25 cellular contexts compared by ENCODE assay signal in genomic region chr14:38291681-38292459, GRCh38. TPM values are rescaled to one million over a fixed set of nuclear protein-coding genes. Genes with fewer than 3 reads are reported as not detected.
DNase-seq lines count a peak whose midpoint lies in the region; ATAC-seq, FAIRE-seq and TF ChIP-seq lines count a peak whose summit lies in the region.
"Had no signal": no experiment of that assay in that cellular context is flagged by ENCODE, and none has a peak within 500 bp of the region (broad histone marks: within the 10 kb centered on the region; RNA-seq: fewer than 3 reads in every experiment).

No MANE protein-coding gene starts in this region.

- H2AFZ ChIP-seq in astrocyte (ENCODE audit: low read depth, low read length) = no peak overlapping the region

- peak overlapping the region; percentile 26 for H3K9ac ChIP-seq in astrocyte (ENCODE audit: low read length)

- no peak for ATAC-seq in GM21717 (IDR thresholded peaks at IDR 0.05; ENCODE audit: unreplicated experiment)
- ATAC-seq: natural killer cell had no signal

- H3K27ac Mint-ChIP-seq in astrocyte (ENCODE audit: unreplicated experiment) = no peak overlapping the region
- H3K27ac Mint-ChIP-seq in chondrocyte (ENCODE audit: unreplicated experiment) = no peak overlapping the region
- H3K27ac Mint-ChIP-seq: activated naive CD8-positive, alpha-beta T cell treated with anti-CD3 and anti-CD28 coated beads, Interleukin-2, amount 10 ng/mL, durations not matched to agents 7 days and 5 days; activated T-helper 2 cell treated with anti-CD3 and anti-CD28 coated beads, Interferon-gamma antibody, Interleukin-2, Interleukin-4, amounts not matched to agents 10 μg/mL and 5 μg/mL and 100 μg/mL, durations not matched to agents 14 hours and 24 hours and 36 hours; CD4-positive, alpha-beta memory T cell; natural killer cell had no signal

- H3K27ac ChIP-seq in 22Rv1 (peak overlapping the region; percentile 32; the same call in 1 of the 2 replicates), astrocyte (ENCODE audit: low read depth, low read length) (peak overlapping the region; percentile 74)
- H3K27ac ChIP-seq: RWPE1, vagina had no signal

- H3K4me3 ChIP-seq in astrocyte (ENCODE audit: insufficient read depth, low read depth, low read length) (no peak overlapping the region), lower leg skin (ENCODE audit: low read depth, poor library complexity, severe bottlenecking) (no peak overlapping the region)
- H3K4me3 ChIP-seq: lung, spleen, vagina had no signal

- no peaks in the 10 kb centered on the region for H3K27me3 ChIP-seq in astrocyte (ENCODE audit: insufficient read depth, low read length)
- H3K27me3 ChIP-seq: spleen, vagina had no signal

- H3K79me2 ChIP-seq in astrocyte (ENCODE audit: insufficient read depth, low read length) = no peaks in the 10 kb centered on the region

- TF ChIP-seq CTCF in 22Rv1 (IDR thresholded peaks at IDR 0.05) (no peak), astrocyte (IDR thresholded peaks at IDR 0.05; ENCODE audit: insufficient read depth, low read depth, low read length) (no peak), lower leg skin (IDR thresholded peaks at IDR 0.05) (no peak), chondrocyte (IDR thresholded peaks at IDR 0.05) (no peak)

- peak overlapping the region; percentile 19 for H3K4me2 ChIP-seq in astrocyte (ENCODE audit: low read length)

- no peaks in the 10 kb centered on the region for H3K9me3 ChIP-seq in astrocyte (ENCODE audit: insufficient read depth, low read depth, low read length)
- H3K9me3 ChIP-seq: spleen, vagina had no signal

- intact Hi-C loops in lower leg skin (cut with DNase I; ENCODE audit: low total_unique reads) = no loop called here

- peaks cover 22% of the 10 kb centered on the region for H3K4me1 ChIP-seq in astrocyte (ENCODE audit: insufficient read depth, low read length)
- H3K4me1 ChIP-seq: vagina had no signal

- H3K27me3 Mint-ChIP-seq in astrocyte (ENCODE audit: low read depth, unreplicated experiment) = no peaks in the 10 kb centered on the region
- H3K27me3 Mint-ChIP-seq in chondrocyte (ENCODE audit: low read depth) = no peaks in the 10 kb centered on the region
- H3K27me3 Mint-ChIP-seq: activated naive CD8-positive, alpha-beta T cell treated with anti-CD3 and anti-CD28 coated beads, Interleukin-2, amount 10 ng/mL, durations not matched to agents 7 days and 5 days had no signal

- no peak for FAIRE-seq in astrocyte (lab: Jason Lieb, UNC)

- H3K4me3 Mint-ChIP-seq in astrocyte (ENCODE audit: unreplicated experiment) = no peak overlapping the region
- no peak overlapping the region for H3K4me3 Mint-ChIP-seq in chondrocyte (ENCODE audit: unreplicated experiment)
- H3K4me3 Mint-ChIP-seq: activated naive CD8-positive, alpha-beta T cell treated with anti-CD3 and anti-CD28 coated beads, Interleukin-2, amount 10 ng/mL, durations not matched to agents 7 days and 5 days; CD4-positive, alpha-beta memory T cell; natural killer cell had no signal

- H3K9me3 Mint-ChIP-seq in astrocyte (ENCODE audit: unreplicated experiment) (peaks cover 3% of the 10 kb centered on the region), chondrocyte (ENCODE audit: low read depth) (no peaks in the 10 kb centered on the region)
- H3K9me3 Mint-ChIP-seq: activated T-helper 2 cell treated with anti-CD3 and anti-CD28 coated beads, Interferon-gamma antibody, Interleukin-2, Interleukin-4, amounts not matched to agents 10 μg/mL and 5 μg/mL and 100 μg/mL, durations not matched to agents 14 hours and 24 hours and 36 hours had no signal

- no peak for TF ChIP-seq POLR2A in lower leg skin (IDR thresholded peaks at IDR 0.05)

- no peaks in the 10 kb centered on the region for H4K20me1 ChIP-seq in astrocyte (ENCODE audit: insufficient read depth, low read length)

- DNase-seq in HCEC 1CT (peak; percentile 59), astrocyte (ENCODE audit: low read depth) (peak; percentile 62), lung microvascular endothelial cell (ENCODE audit: low read depth in 2 of 2) (peak; percentile 31 to 57), lower leg skin (ENCODE audit: low spot score in 2 of 2) (no peak), putamen (ENCODE audit: low spot score) (no peak), chondrocyte (ENCODE audit: low spot score) (no peak)
- DNase-seq: activated naive CD8-positive, alpha-beta T cell treated with anti-CD3 and anti-CD28 coated beads, Interleukin-2, amount 10 ng/mL, durations not matched to agents 7 days and 5 days; CD4-positive, alpha-beta memory T cell; central memory CD4-positive, alpha-beta T cell; DMS153; effector CD8-positive, alpha-beta T cell; MV-4-11; natural killer cell; NCI-H187; NCI-H446; NK-92 treated with Interleukin-12 subunit alpha and Interleukin-12 subunit beta, amount 100 ng/mL, for 24 hours; posterior cingulate gyrus; spleen; stimulated activated CD4-positive, alpha-beta T cell treated with anti-CD3 and anti-CD28 coated beads, Interleukin-4, amount 100 ng/mL, for 4 hours had no signal

- peaks cover 18% of the 10 kb centered on the region for H3K4me1 Mint-ChIP-seq in astrocyte (ENCODE audit: low read depth, unreplicated experiment)
- H3K4me1 Mint-ChIP-seq in chondrocyte (ENCODE audit: low read depth) = no peaks in the 10 kb centered on the region
- H3K4me1 Mint-ChIP-seq: activated naive CD8-positive, alpha-beta T cell treated with anti-CD3 and anti-CD28 coated beads, Interleukin-2, amount 10 ng/mL, durations not matched to agents 7 days and 5 days; CD4-positive, alpha-beta memory T cell; natural killer cell had no signal

- no peaks in the 10 kb centered on the region for H3K36me3 ChIP-seq in astrocyte (ENCODE audit: insufficient read depth, low read length)
- H3K36me3 ChIP-seq: spleen, vagina had no signal

- no peaks in the 10 kb centered on the region for H3K36me3 Mint-ChIP-seq in astrocyte (ENCODE audit: low read depth, unreplicated experiment)
- H3K36me3 Mint-ChIP-seq in chondrocyte (ENCODE audit: low read depth) = no peaks in the 10 kb centered on the region
- H3K36me3 Mint-ChIP-seq: activated naive CD8-positive, alpha-beta T cell treated with anti-CD3 and anti-CD28 coated beads, Interleukin-2, amount 10 ng/mL, durations not matched to agents 7 days and 5 days; CD4-positive, alpha-beta memory T cell; natural killer cell had no signal

RNA-seq across cellular contexts. Expression of gene CLEC14A, which starts 36.0 kb away (rescaled TPM):
- not detected in 2 replicates for total RNA-seq in astrocyte
- total RNA-seq in lung microvascular endothelial cell = 90.1 and 121 TPM in 2 replicates
- 10 to 100 TPM; 10.2 to 25.8 (median 16.9) TPM for total RNA-seq in lower leg skin
- total RNA-seq in chondrocyte = not detected in 3 replicates
- total RNA-seq: activated naive CD8-positive, alpha-beta T cell treated with anti-CD3 and anti-CD28 coated beads, Interleukin-2, amount 10 ng/mL, durations not matched to agents 7 days and 5 days; activated T-helper 2 cell treated with anti-CD3 and anti-CD28 coated beads, Interferon-gamma antibody, Interleukin-2, Interleukin-4, amounts not matched to agents 10 μg/mL and 5 μg/mL and 100 μg/mL, durations not matched to agents 14 hours and 24 hours and 36 hours; CD4-positive, alpha-beta memory T cell; natural killer cell had no signal

Comparison
In these comparisons a context has a peak if more than half of its experiments do, and no peak if none do; other contexts are left out.
1. DNase-seq: peak in HCEC 1CT (single experiment), astrocyte (single experiment) and lung microvascular endothelial cell (2 of 2); none in lower leg skin (0 of 2), putamen (single experiment) and chondrocyte (single experiment).
2. RNA of gene CLEC14A, which starts 36.0 kb away (total RNA-seq): 90.1 to 121 TPM in lung microvascular endothelial cell and 10.2 to 25.8 TPM in lower leg skin; not detected in astrocyte and not detected in chondrocyte; every median in the first group is over 10 times any median in the second.